ENCODE assay signal across 2 cellular contexts in genomic region chr4:2011634-2012033, GRCh38. TPM values are rescaled to one million over a fixed set of nuclear protein-coding genes. Genes with fewer than 3 reads are reported as not detected.
"Had no signal": no experiment of that assay in that cellular context is flagged by ENCODE, and none has a peak within 500 bp of the region (broad histone marks: within the 10 kb centered on the region; RNA-seq: fewer than 3 reads in every experiment).

No MANE protein-coding gene starts in this region.

RNA-seq across cellular contexts. Expression of gene NAT8L, which starts 47.5 kb away (rescaled TPM):
- total RNA-seq: ascending aorta, glomerular endothelial cell had no signal
